In the genomic region with DNA sequence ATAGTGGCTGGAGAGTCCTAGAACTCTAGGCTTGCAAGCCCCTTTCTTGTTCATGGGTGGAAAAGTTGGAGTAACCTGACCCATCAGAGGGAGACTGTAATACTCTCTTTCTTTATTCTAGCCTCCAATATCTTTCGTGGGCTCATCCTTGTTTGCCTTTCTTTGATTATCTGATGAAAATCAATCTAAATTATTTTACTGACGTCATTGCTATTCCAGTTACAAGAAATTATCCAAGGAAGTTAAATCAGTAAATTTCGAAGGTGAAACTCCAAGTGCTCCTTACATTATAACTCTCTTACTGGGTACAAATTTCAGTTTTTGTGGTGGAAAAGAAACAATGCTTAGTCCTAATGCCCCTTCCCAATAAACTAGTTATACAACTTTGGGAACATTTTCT, we compare ENCODE assay signal across 11 cellular contexts.
"Had no signal": no experiment of that assay in that cellular context is flagged by ENCODE, and none has a peak within 500 bp of the region (broad histone marks: within the 10 kb centered on the region; RNA-seq: fewer than 3 reads in every experiment).

No MANE protein-coding gene starts in this region.

- DNase-seq: GM23248, GOT3, H7, H9, HCEC 1CT, HFFc6 had no signal

- H3K9me3 ChIP-seq: HAP-1 had no signal

- ATAC-seq: GM23338, HCT116 had no signal

- H3K36me3 ChIP-seq: HAP-1 had no signal

- FAIRE-seq: H1, H54 had no signal

- H3K4me3 ChIP-seq: GM23248, GM23338, HAP-1 had no signal

- H3K27ac ChIP-seq: GM23248 had no signal

- H2AFZ ChIP-seq: GM23248, GM23338 had no signal

- H3K4me1 ChIP-seq: HAP-1 had no signal

- H3K4me2 ChIP-seq: GM23338 had no signal

- H3K9ac ChIP-seq: GM23248 had no signal
